8 cellular contexts compared by ENCODE assay signal in the genomic region with DNA sequence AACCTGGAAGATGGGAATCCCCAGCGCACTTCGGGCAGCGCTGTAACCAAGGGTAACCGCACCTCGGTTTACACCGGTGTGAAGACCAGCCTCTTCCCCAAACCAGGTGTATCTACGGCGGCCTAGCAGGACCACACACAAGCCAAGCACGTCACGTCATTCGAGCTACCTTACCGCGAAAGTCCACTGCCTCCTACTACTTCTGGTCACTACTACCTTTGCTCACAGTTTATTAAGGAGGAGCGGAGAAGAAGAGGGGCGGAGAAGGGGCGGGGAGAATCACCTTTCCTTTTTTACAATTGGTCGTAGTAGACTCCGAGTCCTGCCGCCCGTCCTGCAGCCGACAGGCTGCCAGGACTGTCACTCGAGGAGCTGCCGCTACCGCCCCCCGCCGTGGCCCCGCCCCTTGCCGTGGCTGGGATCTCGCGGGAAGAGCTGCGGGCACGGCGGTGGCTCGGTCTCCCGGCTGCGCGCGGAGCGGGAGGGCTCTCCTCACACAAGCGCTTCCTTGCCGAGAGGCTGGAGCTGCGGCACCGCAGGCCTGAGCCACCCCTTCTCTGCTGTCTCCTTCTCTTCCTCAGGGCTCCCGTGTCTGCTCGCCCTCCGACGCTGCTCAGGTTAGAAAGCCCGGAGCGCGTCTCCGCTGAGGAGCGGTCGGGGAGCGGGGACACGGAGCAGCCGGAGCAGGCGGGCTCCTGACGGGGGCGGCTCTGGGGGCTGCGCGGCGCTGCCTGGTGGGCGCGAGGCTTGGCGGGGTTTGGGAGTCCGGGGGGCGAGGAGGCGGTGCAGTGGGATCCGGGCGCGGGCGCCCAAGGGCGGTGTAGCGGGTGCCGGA. TPM values are rescaled to one million over a fixed set of nuclear protein-coding genes. Genes with fewer than 3 reads are reported as not detected.
DNase-seq lines count a peak whose midpoint lies in the region; ATAC-seq and TF ChIP-seq lines count a peak whose summit lies in the region.

A gene (plus strand): TSS at position 495 of the 835 bp plus-strand sequence. CDS start 95,172 bp downstream, outside the sequence.

- H3K27me3 Mint-ChIP-seq in T-helper 1 cell treated with Interleukin-12 subunit alpha and Interleukin-12 subunit beta and Interleukin-4 antibody, amounts not matched to agents 30 μg/mL and 1 μg/mL, for 36 hours (ENCODE audit: low read depth), result peaks cover 48% of the 10 kb centered on the region

- DNase-seq in GM13977 (ENCODE audit: low spot score) (peak; percentile 98), NCI-H1694 (lab: John Stamatoyannopoulos, UW) (peak; percentile 91), left ventricle myocardium inferior (peak; percentile 96), posterior vena cava (ENCODE audit: low spot score) (peak; percentile 98), upper lobe of left lung (peak; percentile 98 to 99)

- intact Hi-C loops in left ventricle myocardium inferior (cut with micrococcal nuclease) (no loop called here), posterior vena cava (cut with DNase I) (no loop called here)

- peaks cover 11% of the 10 kb centered on the region for H3K4me1 Mint-ChIP-seq in T-helper 1 cell treated with Interleukin-12 subunit alpha and Interleukin-12 subunit beta and Interleukin-4 antibody, amounts not matched to agents 30 μg/mL and 1 μg/mL, for 36 hours (ENCODE audit: low read depth)

- H3K36me3 Mint-ChIP-seq in T-helper 1 cell treated with Interleukin-12 subunit alpha and Interleukin-12 subunit beta and Interleukin-4 antibody, amounts not matched to agents 30 μg/mL and 1 μg/mL, for 36 hours (ENCODE audit: low read depth), result no peaks in the 10 kb centered on the region

- H3K4me3 Mint-ChIP-seq in T-helper 1 cell treated with Interleukin-12 subunit alpha and Interleukin-12 subunit beta and Interleukin-4 antibody, amounts not matched to agents 30 μg/mL and 1 μg/mL, for 36 hours, result peak within 1 kb of the TSS; percentile 91

- H3K36me3 ChIP-seq in left ventricle myocardium inferior (no peaks in the 10 kb centered on the region), upper lobe of left lung (no peaks in the 10 kb centered on the region)

- in situ Hi-C loops in GM13977 (cut with MboI; ENCODE audit: low pct_unique_long_range_greater_than_20kb, low sequenced_read_pairs, unreplicated experiment), result no loop called here

- ATAC-seq in HG02884 (IDR thresholded peaks at IDR 0.05; ENCODE audit: unreplicated experiment) (peak; percentile 95), upper lobe of left lung (ENCODE audit: low FRiP score in 2 of 2) (peak; percentile 98 to 99)

- H3K27me3 ChIP-seq in left ventricle myocardium inferior (ENCODE audit: low read depth) (no peaks in the 10 kb centered on the region), upper lobe of left lung (no peaks in the 10 kb centered on the region)

- peak within 1 kb of the TSS; percentile 96 for H3K27ac ChIP-seq in angular gyrus (ENCODE audit: low read depth, low read length)
- peak within 1 kb of the TSS; percentile 78 for H3K27ac ChIP-seq in left ventricle myocardium inferior (replicated peaks)
- peak within 1 kb of the TSS; percentile 85 to 90 (median 87) for H3K27ac ChIP-seq in upper lobe of left lung

- peak within 1 kb of the TSS; percentile 72 for H3K27ac Mint-ChIP-seq in T-helper 1 cell treated with Interleukin-12 subunit alpha and Interleukin-12 subunit beta and Interleukin-4 antibody, amounts not matched to agents 30 μg/mL and 1 μg/mL, for 36 hours

- H3K9me3 ChIP-seq in left ventricle myocardium inferior (replicated peaks) (no peaks in the 10 kb centered on the region), upper lobe of left lung (no peaks in the 10 kb centered on the region)

- no peaks in the 10 kb centered on the region for H3K9me3 Mint-ChIP-seq in T-helper 1 cell treated with Interleukin-12 subunit alpha and Interleukin-12 subunit beta and Interleukin-4 antibody, amounts not matched to agents 30 μg/mL and 1 μg/mL, for 36 hours

- no peak for TF ChIP-seq CTCF in GM13977 (IDR thresholded peaks at IDR 0.05; ENCODE audit: extremely low read depth, insufficient read depth, missing control alignments)
- no peak for TF ChIP-seq CTCF in left ventricle myocardium inferior (IDR thresholded peaks at IDR 0.05; ENCODE audit: borderline replicate concordance)
- TF ChIP-seq CTCF in upper lobe of left lung (IDR thresholded peaks at IDR 0.05), result peak in 1 of 6 experiments; percentile 20

- peaks cover 32% of the 10 kb centered on the region for H3K4me1 ChIP-seq in left ventricle myocardium inferior
- H3K4me1 ChIP-seq in upper lobe of left lung, result peaks cover 2 to 9% (median 8%) of the 10 kb centered on the region in 4 donors

- TF ChIP-seq EP300 in upper lobe of left lung (IDR thresholded peaks at IDR 0.05), result no peak

- WGBS in upper lobe of left lung, 2 donors, result 1 to 2% methylated on average over 17 to 71 of the region's 75 CpGs

- H3K4me3 ChIP-seq in left ventricle myocardium inferior (peak within 1 kb of the TSS; percentile 93), upper lobe of left lung (peak within 1 kb of the TSS; percentile 68 to 99 (median 94))

- TF ChIP-seq POLR2A in upper lobe of left lung (IDR thresholded peaks at IDR 0.05), result peak in 3 of 4 donors; percentile 73 to 97 (median 79)

RNA-seq across cellular contexts. Expression of the gene that starts here (rescaled TPM):
- total RNA-seq in left ventricle myocardium inferior, result 7.8 TPM
- 10 to 100 TPM in 1 of 2 donors, 1 to 10 TPM in 1; 9.5 to 11.1 TPM for total RNA-seq in posterior vena cava
- total RNA-seq in upper lobe of left lung, result 10 to 100 TPM; 12.5 to 24.8 (median 17.2) TPM

Comparison
In these comparisons a context has a peak if more than half of its experiments do, and no peak if none do; other contexts are left out.
1. Peak in every context shown above with its lines: DNase-seq, ATAC-seq, H3K4me3 ChIP-seq and H3K27ac ChIP-seq.